In the genomic region with DNA sequence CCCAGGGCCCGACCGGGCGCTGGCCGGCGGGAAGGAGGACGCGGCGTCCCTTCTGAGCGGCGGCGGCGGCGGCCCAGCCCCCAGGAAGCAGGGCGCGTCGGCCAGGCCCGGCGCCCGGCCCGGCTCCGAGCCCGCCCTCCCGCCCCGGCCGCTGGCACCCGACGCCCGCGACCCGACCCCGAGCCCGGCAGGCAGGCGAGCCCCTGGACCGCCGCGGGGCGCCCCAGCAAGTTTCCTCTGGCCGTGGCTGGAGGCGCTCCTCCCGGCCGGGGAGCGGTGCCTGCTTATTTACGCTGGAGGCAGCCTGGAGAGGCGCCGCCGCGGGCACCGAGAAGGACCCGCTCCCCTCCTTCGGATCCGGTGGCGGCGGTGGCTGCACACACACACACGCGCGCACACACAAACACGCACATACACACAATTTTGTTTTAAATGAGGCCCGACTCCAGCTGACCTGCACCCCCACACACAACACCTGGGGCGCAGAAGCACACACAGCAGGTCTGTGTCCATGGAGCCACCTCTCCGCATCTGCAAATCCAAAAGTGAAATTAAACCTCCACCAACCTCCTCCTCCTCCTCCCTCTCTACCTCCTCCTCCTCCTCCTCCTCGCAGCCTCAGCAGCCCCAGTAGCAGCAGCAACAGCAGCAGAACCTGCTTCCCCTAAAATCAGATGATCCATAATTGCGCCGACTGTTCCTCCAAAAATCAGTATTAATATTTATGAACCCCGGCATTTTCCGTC, we compare ENCODE assay signal across 8 cellular contexts. TPM values are rescaled to one million over a fixed set of nuclear protein-coding genes. Genes with fewer than 3 reads are reported as not detected.
A peak's percentile ranks its signal among the peaks of the same experiment; 100 is the strongest.
DNase-seq lines count a peak whose midpoint lies in the region; FAIRE-seq and TF ChIP-seq lines count a peak whose summit lies in the region.

No MANE protein-coding gene starts in this region.

- H3K9me3 ChIP-seq in Karpas-422 (ENCODE audit: low read length) (no peaks in the 10 kb centered on the region), liver (ENCODE audit: control insufficient read depth in 4 of 4, low read length in 3 of 4) (no peaks in the 10 kb centered on the region)

- no peak for TF ChIP-seq RAD21 in liver (IDR thresholded peaks at IDR 0.05)

- under 1% methylated on average over 65 of the region's 65 CpGs for WGBS in liver

- H3K4me3 ChIP-seq in Karpas-422 (ENCODE audit: low read length) (peak overlapping the region; percentile 85), coronary artery (peak overlapping the region; percentile 100), liver (ENCODE audit: low read depth in 1 of 3, low read length in 3 of 3) (peak overlapping the region; percentile 89 to 100 (median 96))

- peak overlapping the region; percentile 90 for H3K4me2 ChIP-seq in Karpas-422 (ENCODE audit: low read depth, low read length, poor library complexity, severe bottlenecking)

- no peaks in the 10 kb centered on the region for H4K20me1 ChIP-seq in Karpas-422 (ENCODE audit: insufficient read depth, low read depth, low read length)

- no peak overlapping the region for H2AFZ ChIP-seq in Karpas-422 (ENCODE audit: low read length)

- TF ChIP-seq CTCF in 22Rv1 (IDR thresholded peaks at IDR 0.05) (no peak), coronary artery (IDR thresholded peaks at IDR 0.05) (no peak), liver (IDR thresholded peaks at IDR 0.05; ENCODE audit: low read depth, low read length, missing input control) (no peak)

- FAIRE-seq in GM18507 (lab: Jason Lieb, UNC): peak; percentile 75

- peaks cover 55% of the 10 kb centered on the region for H3K79me2 ChIP-seq in Karpas-422 (ENCODE audit: low read length)

- H3K9ac ChIP-seq in Karpas-422 (ENCODE audit: low read length): peak overlapping the region; percentile 93
- peak overlapping the region; percentile 97 to 98 for H3K9ac ChIP-seq in liver (ENCODE audit: low read depth in 1 of 2, low read length in 2 of 2)

- H3K27ac ChIP-seq in 22Rv1 (peak overlapping the region; percentile 78), Karpas-422 (ENCODE audit: low read length) (peak overlapping the region; percentile 94), coronary artery (peak overlapping the region; percentile 99 to 100), liver (ENCODE audit: low read depth in 1 of 2, low read length in 2 of 2) (peak overlapping the region; percentile 98 to 100)

- no peaks in the 10 kb centered on the region for H3K9me2 ChIP-seq in Karpas-422 (replicated peaks; ENCODE audit: insufficient read depth, low read length)

- H3K36me3 ChIP-seq in Karpas-422 (ENCODE audit: insufficient read depth, low read length) (no peaks in the 10 kb centered on the region), liver (ENCODE audit: control insufficient read depth in 4 of 4, insufficient read depth in 3 of 4, low read depth in 1 of 4, low read length in 3 of 4) (no peaks in the 10 kb centered on the region)

- DNase-seq in GM18507 (ENCODE audit: extremely low spot score, insufficient read length, low read depth): no peak
- DNase-seq in Karpas-422: peak; percentile 72
- peak; percentile 58 for DNase-seq in activated CD4-positive, alpha-beta T cell treated with anti-CD3 and anti-CD28 coated beads for 48 hours
- no peak for DNase-seq in coronary artery (ENCODE audit: low spot score)
- peak in 2 of 3 experiments; percentile 25 to 35 for DNase-seq in stimulated activated CD4-positive, alpha-beta T cell treated with anti-CD3 and anti-CD28 coated beads, TNF-alpha, amount 100 ng/mL, for 24 hours (ENCODE audit: low read depth in 3 of 3)
- DNase-seq in NCI-H446 treated with DMSO at 0.1 percent for 48 hours (lab: John Stamatoyannopoulos, UW): no peak

- H3K4me1 ChIP-seq in Karpas-422 (ENCODE audit: low read length): peaks cover 38% of the 10 kb centered on the region
- peaks cover 7 to 68% (median 50%) of the 10 kb centered on the region in 4 donors for H3K4me1 ChIP-seq in liver (ENCODE audit: control insufficient read depth in 4 of 4, insufficient read depth in 4 of 4, low read length in 3 of 4)

- H3K27me3 ChIP-seq in Karpas-422 (ENCODE audit: low read length): no peaks in the 10 kb centered on the region
- H3K27me3 ChIP-seq in liver (ENCODE audit: control insufficient read depth in 4 of 4, insufficient read depth in 4 of 4, low read length in 3 of 4): no peaks in the 10 kb centered on the region

TF ChIP-seq in liver, 16 proteins besides CTCF, POLR2A, EP300 and RAD21:
- TF ChIP-seq, protein P1, sequence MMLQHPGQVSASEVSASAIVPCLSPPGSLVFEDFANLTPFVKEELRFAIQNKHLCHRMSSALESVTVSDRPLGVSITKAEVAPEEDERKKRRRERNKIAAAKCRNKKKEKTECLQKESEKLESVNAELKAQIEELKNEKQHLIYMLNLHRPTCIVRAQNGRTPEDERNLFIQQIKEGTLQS (IDR thresholded peaks at IDR 0.05): no peak

RNA-seq across cellular contexts. Expression of gene IRF2, which starts 0.7 kb away (rescaled TPM):
- 29.8 and 35.5 TPM in 2 replicates for total RNA-seq in Karpas-422 (2014; rRNA removed; shearing (Covaris generic); ENCODE audit: low replicate concordance)
- 10 to 100 TPM; 24.4 to 25.5 TPM for total RNA-seq in liver
- 10 to 100 TPM; 12.9 to 20.1 TPM for polyA plus RNA-seq in liver

Comparison
In these comparisons a context has a peak if more than half of its experiments do, and no peak if none do; other contexts are left out.
1. DNase-seq: peak in Karpas-422 (single experiment), activated CD4-positive, alpha-beta T cell treated with anti-CD3 and anti-CD28 coated beads for 48 hours (single experiment) and stimulated activated CD4-positive, alpha-beta T cell treated with anti-CD3 and anti-CD28 coated beads, TNF-alpha, amount 100 ng/mL, for 24 hours (2 of 3); none in GM18507 (single experiment), coronary artery (single experiment) and NCI-H446 treated with DMSO at 0.1 percent for 48 hours (single experiment).
2. Peak in every context shown above with its lines, with median percentiles within 50 percentile points of each other: H3K27ac ChIP-seq and H3K4me3 ChIP-seq.